In the genomic region with DNA sequence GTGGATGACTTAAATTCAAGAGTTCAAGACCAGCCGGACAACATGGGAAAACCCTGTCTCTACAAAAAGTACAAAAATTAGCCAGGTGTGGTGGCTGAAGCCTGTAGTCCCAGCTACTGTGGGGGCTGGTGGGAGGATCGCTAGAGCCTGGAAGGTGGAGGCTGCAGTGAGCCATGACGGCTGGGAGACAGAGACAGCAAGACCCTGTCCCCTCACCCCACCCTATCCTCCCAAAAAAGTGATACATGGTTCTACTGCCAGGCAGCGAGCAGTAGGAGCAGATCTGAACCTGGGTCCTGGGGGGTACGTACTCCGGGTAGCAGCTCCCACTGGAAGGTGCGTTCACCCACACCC, we compare ENCODE assay signal across 9 cellular contexts. TPM values are rescaled to one million over a fixed set of nuclear protein-coding genes. Genes with fewer than 3 reads are reported as not detected.
DNase-seq lines count a peak whose midpoint lies in the region; ATAC-seq and TF ChIP-seq lines count a peak whose summit lies in the region.
"Had no signal": no experiment of that assay in that cellular context is flagged by ENCODE, and none has a peak within 500 bp of the region (broad histone marks: within the 10 kb centered on the region; RNA-seq: fewer than 3 reads in every experiment).

No MANE protein-coding gene starts in this region.

- H3K4me2 ChIP-seq in GM23338, result peak overlapping the region; percentile 95; the same call in 1 of the 2 replicates

- in situ Hi-C loops in G401 (cut with HindIII; ENCODE audit: low sequenced_read_pairs), result no loop called here

- peak overlapping the region; percentile 33; the same call in 1 of the 2 replicates for H3K27ac Mint-ChIP-seq in GM23338
- H3K27ac Mint-ChIP-seq in T-helper 17 cell, result peak overlapping the region; percentile 93

- H3K79me2 ChIP-seq in GM23338 (replicated peaks; ENCODE audit: insufficient read depth), result peaks cover 62% of the 10 kb centered on the region

- H3K9me3 Mint-ChIP-seq in GM23338, result no peaks in the 10 kb centered on the region; the same call in 2 of the 3 replicates

- H3K4me3 ChIP-seq in GM23338 (no peak overlapping the region; the same call in 1 of the 2 replicates), fibroblast of villous mesenchyme (ENCODE audit: low read depth, low read length) (peak overlapping the region; percentile 78), skeletal muscle tissue (ENCODE audit: low read length in 3 of 3) (peak overlapping the region; percentile 72 to 79 (median 74))

- H3K4me1 ChIP-seq in GM23338 (ENCODE audit: insufficient read depth), result peaks cover 8% of the 10 kb centered on the region
- peaks cover 33 to 57% (median 50%) of the 10 kb centered on the region in 3 donors for H3K4me1 ChIP-seq in skeletal muscle tissue (ENCODE audit: control insufficient read depth in 3 of 3, insufficient read depth in 3 of 3, low read length in 3 of 3)

- peaks cover 21% of the 10 kb centered on the region for H3K27me3 Mint-ChIP-seq in GM23338 (ENCODE audit: insufficient read depth, low read depth, poor library complexity)
- H3K27me3 Mint-ChIP-seq in T-helper 17 cell, result no peaks in the 10 kb centered on the region

- H4K20me1 ChIP-seq in GM23338 (replicated peaks; ENCODE audit: insufficient read depth), result peaks cover 60% of the 10 kb centered on the region

- H3K9ac ChIP-seq in skeletal muscle tissue (ENCODE audit: low read depth in 1 of 3, low read length in 3 of 3), result peak overlapping the region in 2 of 3 donors; percentile 28 to 96

- TF ChIP-seq CTCF in GM23338 (conservative IDR thresholded peaks at IDR 0.05; ENCODE audit: low read depth in 2 of 2) (no peak), fibroblast of villous mesenchyme (IDR thresholded peaks at IDR 0.05; ENCODE audit: insufficient read depth, low read depth, low read length) (no peak)

- H3F3A ChIP-seq in GM23338 (replicated peaks; ENCODE audit: low read depth), result peaks cover 41% of the 10 kb centered on the region

- H3K27me3 ChIP-seq in GM23338 (ENCODE audit: insufficient read depth) (no peaks in the 10 kb centered on the region), skeletal muscle tissue (ENCODE audit: control insufficient read depth in 3 of 3, insufficient read depth in 3 of 3, low read length in 3 of 3) (no peaks in the 10 kb centered on the region)
- H3K27me3 ChIP-seq: foreskin keratinocyte had no signal

- no peaks in the 10 kb centered on the region for H3K9me3 ChIP-seq in T-helper 17 cell (ENCODE audit: control insufficient read depth, low read length, poor library complexity, severe bottlenecking)
- H3K9me3 ChIP-seq in skeletal muscle tissue (ENCODE audit: control insufficient read depth in 3 of 3, low read length in 3 of 3), result no peaks in the 10 kb centered on the region

- DNase-seq in GM23338 (ENCODE audit: low spot score) (no peak), T-helper 17 cell (no peak), fibroblast of villous mesenchyme (ENCODE audit: low read depth) (no peak), NCI-H1930 (lab: John Stamatoyannopoulos, UW) (no peak), G401 (ENCODE audit: low spot score) (no peak)
- DNase-seq: NCI-H446 treated with DMSO at 0.1 percent for 48 hours had no signal

- ATAC-seq in GM23338 (no peak), T-helper 17 cell (no peak), HG03432 (IDR thresholded peaks at IDR 0.05; ENCODE audit: unreplicated experiment) (no peak)

- H3K9me2 ChIP-seq in GM23338 (ENCODE audit: insufficient read depth), result no peaks in the 10 kb centered on the region

- no peak overlapping the region for H2AFZ ChIP-seq in GM23338

- peak overlapping the region; percentile 94 for H3K4me3 Mint-ChIP-seq in GM23338
- H3K4me3 Mint-ChIP-seq in T-helper 17 cell, result peak overlapping the region; percentile 89

- H3K4me1 Mint-ChIP-seq in GM23338, result peaks cover 24% of the 10 kb centered on the region
- peaks cover 40% of the 10 kb centered on the region for H3K4me1 Mint-ChIP-seq in T-helper 17 cell

- H3K27ac ChIP-seq in GM23338 (ENCODE audit: low read depth), result 0 out of 2 replicates have a peak overlapping the region, but pooled peaks have one; percentile 55
- H3K27ac ChIP-seq in skeletal muscle tissue (ENCODE audit: low read depth, low read length), result peak overlapping the region; percentile 78

- H3K36me3 Mint-ChIP-seq in GM23338 (ENCODE audit: low read depth), result peaks cover 73% of the 10 kb centered on the region
- H3K36me3 Mint-ChIP-seq in T-helper 17 cell (ENCODE audit: low read depth), result peaks cover 5% of the 10 kb centered on the region

- H3K36me3 ChIP-seq in GM23338 (ENCODE audit: insufficient read depth) (peaks cover 44% of the 10 kb centered on the region), skeletal muscle tissue (ENCODE audit: control insufficient read depth in 3 of 3, insufficient read depth in 3 of 3, low read length in 3 of 3) (peaks cover 44 to 48% (median 44%) of the 10 kb centered on the region in 3 donors)

TF ChIP-seq in GM23338, 12 proteins besides CTCF, POLR2A, EP300 and RAD21 (continues in another document):
- TF ChIP-seq EZH2 (IDR thresholded peaks at IDR 0.05; ENCODE audit: low read depth, unreplicated experiment) (no peak), STAT1 (IDR thresholded peaks at IDR 0.05; ENCODE audit: unreplicated experiment) (no peak), JUNB (IDR thresholded peaks at IDR 0.05; ENCODE audit: unreplicated experiment) (no peak), ZNF331 (CRISPR knock-in tag; IDR thresholded peaks at IDR 0.05; ENCODE audit: low read depth) (no peak)

RNA-seq across cellular contexts. Expression of gene PSMA7, which starts 2.2 kb away (rescaled TPM):
- total RNA-seq in GM23338 (2014; rRNA removed; shearing (Covaris generic)), result 357 and 427 TPM in 2 replicates
- 610 and 628 TPM in 2 replicates for polyA plus RNA-seq in GM23338 (2016; fragmentation: Nextera tagmentation; extraction: Ambion mirVana)
- 100 to 1,000 TPM; 144 to 158 TPM for total RNA-seq in T-helper 17 cell
- 295 and 322 TPM in 2 replicates for total RNA-seq in fibroblast of villous mesenchyme
- 121 TPM for total RNA-seq in skeletal muscle tissue
- total RNA-seq in G401 (2014; rRNA removed; shearing (Covaris generic)), result 631 and 699 TPM in 2 replicates

RNA-seq across cellular contexts. Expression of gene SS18L1, which starts 2.5 kb away (rescaled TPM):
- 24.6 and 32.6 TPM in 2 replicates for total RNA-seq in GM23338 (2014; rRNA removed; shearing (Covaris generic))
- polyA plus RNA-seq in GM23338 (2016; fragmentation: Nextera tagmentation; extraction: Ambion mirVana), result 6.5 and 7.3 TPM in 2 replicates
- total RNA-seq in T-helper 17 cell (10 to 100 TPM; 13.1 to 16.0 TPM), fibroblast of villous mesenchyme (14.2 and 14.8 TPM in 2 replicates), skeletal muscle tissue (11.5 TPM)
- 9.6 and 13.2 TPM in 2 replicates for total RNA-seq in G401 (2014; rRNA removed; shearing (Covaris generic))

RNA-seq across cellular contexts. Expression of gene LSM14B, which starts 18.7 kb away (rescaled TPM):
- total RNA-seq in GM23338 (2014; rRNA removed; shearing (Covaris generic)), result 46.3 and 55.7 TPM in 2 replicates
- polyA plus RNA-seq in GM23338 (2016; fragmentation: Nextera tagmentation; extraction: Ambion mirVana), result 9.6 and 12.1 TPM in 2 replicates
- total RNA-seq in T-helper 17 cell (10 to 100 TPM; 32.3 to 34.1 TPM), fibroblast of villous mesenchyme (28.7 and 30.7 TPM in 2 replicates), skeletal muscle tissue (53.8 TPM)
- total RNA-seq in G401 (2014; rRNA removed; shearing (Covaris generic)), result 73.9 and 86.4 TPM in 2 replicates

RNA-seq across cellular contexts. Expression of gene MTG2, which starts 41.8 kb away (rescaled TPM):
- 11.3 and 13.6 TPM in 2 replicates for total RNA-seq in GM23338 (2014; rRNA removed; shearing (Covaris generic))
- polyA plus RNA-seq in GM23338 (2016; fragmentation: Nextera tagmentation; extraction: Ambion mirVana), result 11.7 and 15.4 TPM in 2 replicates
- 10 to 100 TPM; 13.8 to 14.3 TPM for total RNA-seq in T-helper 17 cell
- total RNA-seq in fibroblast of villous mesenchyme, result 19.9 and 22.5 TPM in 2 replicates
- total RNA-seq in skeletal muscle tissue, result 10.4 TPM
- 30.6 and 48.2 TPM in 2 replicates for total RNA-seq in G401 (2014; rRNA removed; shearing (Covaris generic))
